ENCODE assay signal across 9 cellular contexts in genomic region chr18:21914739-21915319, GRCh38.
DNase-seq lines count a peak whose midpoint lies in the region; ATAC-seq, FAIRE-seq and TF ChIP-seq lines count a peak whose summit lies in the region.
"Had no signal": no experiment of that assay in that cellular context is flagged by ENCODE, and none has a peak within 500 bp of the region (broad histone marks: within the 10 kb centered on the region; RNA-seq: fewer than 3 reads in every experiment).

No MANE protein-coding gene starts in this region.

- H3K79me2 ChIP-seq in keratinocyte (ENCODE audit: control insufficient read depth, insufficient read depth, low read length): no peaks in the 10 kb centered on the region

- peaks cover 8% of the 10 kb centered on the region for H3K9me3 Mint-ChIP-seq in activated naive CD8-positive, alpha-beta T cell treated with anti-CD3 and anti-CD28 coated beads, Interleukin-2, amount 50 U/mL, for 24 hours
- peaks cover 3% of the 10 kb centered on the region for H3K9me3 Mint-ChIP-seq in activated CD4-positive, alpha-beta memory T cell treated with anti-CD3 and anti-CD28 coated beads, Interleukin-2, amount 10 ng/mL, durations not matched to agents 7 days and 5 days

- peak; percentile 85 for TF ChIP-seq RAD21 in Ishikawa (IDR thresholded peaks at IDR 0.05; ENCODE audit: low read depth)

- no peaks in the 10 kb centered on the region for H3K9me3 ChIP-seq in keratinocyte (ENCODE audit: control insufficient read depth, low read depth, low read length)
- H3K9me3 ChIP-seq: neutrophil had no signal

- peaks cover 1% of the 10 kb centered on the region for H3K27me3 Mint-ChIP-seq in activated naive CD8-positive, alpha-beta T cell treated with anti-CD3 and anti-CD28 coated beads, Interleukin-2, amount 50 U/mL, for 24 hours
- H3K27me3 Mint-ChIP-seq in activated CD4-positive, alpha-beta memory T cell treated with anti-CD3 and anti-CD28 coated beads, Interleukin-2, amount 10 ng/mL, durations not matched to agents 7 days and 5 days: peaks cover 5% of the 10 kb centered on the region

- no peaks in the 10 kb centered on the region for H3K9me1 ChIP-seq in keratinocyte (ENCODE audit: control insufficient read depth, extremely low read depth, insufficient read depth, low read length)

- H3K4me1 ChIP-seq in keratinocyte (ENCODE audit: control insufficient read depth, extremely low read depth, insufficient read depth, low read length): no peaks in the 10 kb centered on the region

- dilution Hi-C loops in keratinocyte (cut with MboI; ENCODE audit: extremely low pct_ligation_motif_present, low sequenced_read_pairs): no loop called here

- POLR2A ChIA-PET in activated CD4-positive, alpha-beta memory T cell treated with anti-CD3 and anti-CD28 coated beads, Interleukin-2, amount 10 ng/mL, durations not matched to agents 7 days and 5 days (lab: Charles Lee): no interaction called here

- peak; percentile 78 for TF ChIP-seq CTCF in VCaP (conservative IDR thresholded peaks at IDR 0.05)
- TF ChIP-seq CTCF in keratinocyte (optimal IDR thresholded peaks at IDR 0.05 in 1 of 3, IDR thresholded peaks at IDR 0.05 in 1 of 3, conservative IDR thresholded peaks at IDR 0.05 in 1 of 3; ENCODE audit: extremely low read depth in 1 of 3, insufficient read depth in 2 of 3, low read length in 3 of 3): peak; percentile 38 to 58 (median 54)

- H3K4me1 Mint-ChIP-seq in activated naive CD8-positive, alpha-beta T cell treated with anti-CD3 and anti-CD28 coated beads, Interleukin-2, amount 50 U/mL, for 24 hours: no peaks in the 10 kb centered on the region
- H3K4me1 Mint-ChIP-seq in activated CD4-positive, alpha-beta memory T cell treated with anti-CD3 and anti-CD28 coated beads, Interleukin-2, amount 10 ng/mL, durations not matched to agents 7 days and 5 days: no peaks in the 10 kb centered on the region

- no peak overlapping the region for H3K4me3 Mint-ChIP-seq in activated naive CD8-positive, alpha-beta T cell treated with anti-CD3 and anti-CD28 coated beads, Interleukin-2, amount 50 U/mL, for 24 hours
- H3K4me3 Mint-ChIP-seq in activated CD4-positive, alpha-beta memory T cell treated with anti-CD3 and anti-CD28 coated beads, Interleukin-2, amount 10 ng/mL, durations not matched to agents 7 days and 5 days: no peak overlapping the region

- peaks cover 5% of the 10 kb centered on the region for H3K27me3 ChIP-seq in keratinocyte (ENCODE audit: control insufficient read depth, extremely low read depth, insufficient read depth, low read length)

- no peak overlapping the region for H3K9ac ChIP-seq in keratinocyte (ENCODE audit: control insufficient read depth, extremely low read depth, insufficient read depth, low read length)

- H3K4me2 ChIP-seq in keratinocyte (ENCODE audit: control insufficient read depth, extremely low read depth, insufficient read depth, low read depth, low read length): no peak overlapping the region

- no peak for ATAC-seq in activated naive CD8-positive, alpha-beta T cell treated with anti-CD3 and anti-CD28 coated beads, Interleukin-2, amount 50 U/mL, for 24 hours
- no peak for ATAC-seq in HG02642 (IDR thresholded peaks at IDR 0.05; ENCODE audit: poor library complexity, unreplicated experiment)

- FAIRE-seq in keratinocyte (lab: Jason Lieb, UNC): no peak

- no peak for TF ChIP-seq EP300 in Ishikawa (IDR thresholded peaks at IDR 0.05; ENCODE audit: borderline replicate concordance)

- no peak overlapping the region for H3K27ac ChIP-seq in VCaP
- H3K27ac ChIP-seq in keratinocyte (ENCODE audit: control insufficient read depth, insufficient read depth, low read length): no peak overlapping the region
- H3K27ac ChIP-seq: neutrophil had no signal

- CTCF ChIA-PET in activated CD4-positive, alpha-beta memory T cell treated with anti-CD3 and anti-CD28 coated beads, Interleukin-2, amount 10 ng/mL, durations not matched to agents 7 days and 5 days (lab: Charles Lee): no interaction called here

- H4K20me1 ChIP-seq in keratinocyte (ENCODE audit: control insufficient read depth, extremely low read depth, insufficient read depth, low read length): no peaks in the 10 kb centered on the region

- no peaks in the 10 kb centered on the region for H3K36me3 ChIP-seq in keratinocyte (ENCODE audit: control insufficient read depth in 2 of 2, extremely low read depth in 1 of 2, insufficient read depth in 2 of 2, low read length in 2 of 2)
- H3K36me3 ChIP-seq: neutrophil had no signal

- H3K27ac Mint-ChIP-seq in activated naive CD8-positive, alpha-beta T cell treated with anti-CD3 and anti-CD28 coated beads, Interleukin-2, amount 50 U/mL, for 24 hours: no peak overlapping the region
- no peak overlapping the region for H3K27ac Mint-ChIP-seq in activated CD4-positive, alpha-beta memory T cell treated with anti-CD3 and anti-CD28 coated beads, Interleukin-2, amount 10 ng/mL, durations not matched to agents 7 days and 5 days

- H2AFZ ChIP-seq in keratinocyte (ENCODE audit: control insufficient read depth, low read length): no peak overlapping the region

- no peaks in the 10 kb centered on the region for H3K36me3 Mint-ChIP-seq in activated naive CD8-positive, alpha-beta T cell treated with anti-CD3 and anti-CD28 coated beads, Interleukin-2, amount 50 U/mL, for 24 hours (ENCODE audit: low read depth)
- no peaks in the 10 kb centered on the region for H3K36me3 Mint-ChIP-seq in activated CD4-positive, alpha-beta memory T cell treated with anti-CD3 and anti-CD28 coated beads, Interleukin-2, amount 10 ng/mL, durations not matched to agents 7 days and 5 days (ENCODE audit: low read depth)

- DNase-seq in DMS114 treated with DMSO at 0.1 percent for 48 hours (lab: John Stamatoyannopoulos, UW; ENCODE audit: unreplicated experiment) (peak; percentile 40), keratinocyte (ENCODE audit: low read depth, low spot score) (no peak), NCI-H2029 treated with DMSO at 0.1 percent for 48 hours (lab: John Stamatoyannopoulos, UW) (no peak)
- DNase-seq in activated naive CD8-positive, alpha-beta T cell treated with anti-CD3 and anti-CD28 coated beads, Interleukin-2, amount 50 U/mL, for 24 hours: no peak
- no peak for DNase-seq in activated CD4-positive, alpha-beta memory T cell treated with anti-CD3 and anti-CD28 coated beads, Interleukin-2, amount 10 ng/mL, durations not matched to agents 7 days and 5 days

- no peak overlapping the region for H3K4me3 ChIP-seq in keratinocyte (ENCODE audit: control insufficient read depth in 2 of 3, extremely low read depth in 1 of 3, insufficient read depth in 2 of 3, low read depth in 1 of 3, low read length in 3 of 3)

TF ChIP-seq in Ishikawa, 13 proteins besides CTCF, POLR2A, EP300 and RAD21:
- no peak for TF ChIP-seq YY1 (IDR thresholded peaks at IDR 0.05; ENCODE audit: low read depth)
- no peak for TF ChIP-seq EGR1 (IDR thresholded peaks at IDR 0.05)
- TF ChIP-seq ZBTB7A (IDR thresholded peaks at IDR 0.05; ENCODE audit: low read depth): no peak
- TF ChIP-seq NFIC (IDR thresholded peaks at IDR 0.05): no peak
- no peak for TF ChIP-seq TAF1 (IDR thresholded peaks at IDR 0.05; ENCODE audit: low read depth)
- TF ChIP-seq FOXM1 (IDR thresholded peaks at IDR 0.05; ENCODE audit: borderline replicate concordance, low read depth): no peak
- no peak for TF ChIP-seq CREB1 (IDR thresholded peaks at IDR 0.05; ENCODE audit: low read depth)
- no peak for TF ChIP-seq TCF12 (IDR thresholded peaks at IDR 0.05; ENCODE audit: low read depth)
- TF ChIP-seq MAX (IDR thresholded peaks at IDR 0.05): no peak
- TF ChIP-seq, protein P1, sequence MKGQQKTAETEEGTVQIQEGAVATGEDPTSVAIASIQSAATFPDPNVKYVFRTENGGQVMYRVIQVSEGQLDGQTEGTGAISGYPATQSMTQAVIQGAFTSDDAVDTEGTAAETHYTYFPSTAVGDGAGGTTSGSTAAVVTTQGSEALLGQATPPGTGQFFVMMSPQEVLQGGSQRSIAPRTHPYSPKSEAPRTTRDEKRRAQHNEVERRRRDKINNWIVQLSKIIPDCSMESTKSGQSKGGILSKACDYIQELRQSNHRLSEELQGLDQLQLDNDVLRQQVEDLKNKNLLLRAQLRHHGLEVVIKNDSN (IDR thresholded peaks at IDR 0.05): no peak
- TF ChIP-seq CEBPB (IDR thresholded peaks at IDR 0.05): no peak
- no peak for TF ChIP-seq REST (IDR thresholded peaks at IDR 0.05; ENCODE audit: low read depth)
- TF ChIP-seq TEAD4 (IDR thresholded peaks at IDR 0.05): no peak
